9 cellular contexts compared by ENCODE assay signal in genomic region chrX:153474718-153475117, GRCh38. TPM values are rescaled to one million over a fixed set of nuclear protein-coding genes. Genes with fewer than 3 reads are reported as not detected.
DNase-seq lines count a peak whose midpoint lies in the region; ATAC-seq, FAIRE-seq and TF ChIP-seq lines count a peak whose summit lies in the region.
"Had no signal": no experiment of that assay in that cellular context is flagged by ENCODE, and none has a peak within 500 bp of the region (broad histone marks: within the 10 kb centered on the region; RNA-seq: fewer than 3 reads in every experiment).

No MANE protein-coding gene starts in this region.

- no peak overlapping the region for H3K4ac ChIP-seq in H1 (replicated peaks; ENCODE audit: insufficient read length, low read depth, low read length)

- H3K4me3 ChIP-seq in GM23338 (0 out of 2 replicates have a peak overlapping the region, but pooled peaks have one; percentile 23), H1 (ENCODE audit: extremely low read depth in 1 of 4, insufficient read depth in 2 of 4, low read depth in 3 of 4, low read length in 4 of 4) (peak overlapping the region in 1 of 4 experiments; percentile 40; a peak in 3 of 8 replicates), pancreas (peak overlapping the region in 2 of 4 donors; percentile 13 to 16), aorta (ENCODE audit: low read length in 2 of 2) (no peak overlapping the region)

- H4K8ac ChIP-seq in H1 (ENCODE audit: extremely low read depth, insufficient read depth, low read length), result no peak overlapping the region; the same call in 1 of the 2 replicates

- H3K18ac ChIP-seq in H1 (ENCODE audit: extremely low read depth, low read length), result no peak overlapping the region

- no peaks in the 10 kb centered on the region for H3K9me3 ChIP-seq in H1 (ENCODE audit: insufficient read depth in 2 of 2, low read depth in 1 of 2, low read length in 1 of 2)
- H3K9me3 ChIP-seq in pancreas, result no peaks in the 10 kb centered on the region
- H3K9me3 ChIP-seq in aorta (ENCODE audit: control insufficient read depth, low read length), result no peaks in the 10 kb centered on the region

- no peak overlapping the region for H2BK5ac ChIP-seq in H1 (ENCODE audit: low read depth, low read length)

- no peak overlapping the region for H2BK12ac ChIP-seq in H1 (ENCODE audit: low read depth, low read length)

- H4K5ac ChIP-seq in H1 (ENCODE audit: insufficient read length, low read depth, low read length), result no peak overlapping the region

- TF ChIP-seq CTCF in GM23338 (conservative IDR thresholded peaks at IDR 0.05; ENCODE audit: low read depth in 2 of 2) (no peak), H1 (IDR thresholded peaks at IDR 0.05; ENCODE audit: control extremely low read depth in 1 of 3, insufficient read depth in 1 of 3, low read depth in 1 of 3, low read length in 3 of 3) (no peak), pancreas (IDR thresholded peaks at IDR 0.05) (no peak)

- H2BK120ac ChIP-seq in H1 (replicated peaks; ENCODE audit: low read depth, low read length), result no peak overlapping the region

- ATAC-seq in GM23338 (no peak), pancreas (peak in 2 of 4 donors; percentile 3 to 6), aorta (ENCODE audit: low FRiP score) (peak; percentile 30), GM18517 (IDR thresholded peaks at IDR 0.05; ENCODE audit: unreplicated experiment) (no peak), GM18520 (IDR thresholded peaks at IDR 0.05; ENCODE audit: unreplicated experiment) (no peak)

- no peaks in the 10 kb centered on the region; the same call in 2 of the 3 replicates for H3K9me3 Mint-ChIP-seq in GM23338
- H3K9me3 Mint-ChIP-seq in activated CD4-positive, alpha-beta T cell treated with anti-CD3 and anti-CD28 coated beads, Interleukin-2, amount 10 ng/mL, durations not matched to agents 7 days and 5 days, result no peaks in the 10 kb centered on the region

- H2AFZ ChIP-seq in GM23338 (no peak overlapping the region), H1 (ENCODE audit: low read length) (no peak overlapping the region)

- H3K27me3 Mint-ChIP-seq in GM23338 (ENCODE audit: insufficient read depth, low read depth, poor library complexity), result peaks cover 22% of the 10 kb centered on the region
- H3K27me3 Mint-ChIP-seq in activated CD4-positive, alpha-beta T cell treated with anti-CD3 and anti-CD28 coated beads, Interleukin-2, amount 10 ng/mL, durations not matched to agents 7 days and 5 days, result peaks cover 6% of the 10 kb centered on the region

- H4K91ac ChIP-seq in H1 (replicated peaks; ENCODE audit: insufficient read length, low read length), result no peak overlapping the region

- intact Hi-C loops in pancreas (cut with DNase I) (no loop called here), aorta (cut with DNase I) (no loop called here)

- no peak overlapping the region for H2BK15ac ChIP-seq in H1 (ENCODE audit: low read length)

- 0% methylated on average over 3 of the region's 59 CpGs; no CpG with 5 or more reads in 1 of the 2 experiments for WGBS in H1 (ENCODE audit: extremely low coverage in 1 of 2, insufficient coverage in 1 of 2, insufficient read length in 1 of 2, insufficient replicate concordance in 2 of 2, low coverage in 1 of 2, low lambda C conversion rate in 2 of 2, missing lambda C conversion rate in 1 of 2), 2 experiments
- WGBS in pancreas, 2 donors, result 1 to 26% methylated on average over 41 to 54 of the region's 59 CpGs
- WGBS in aorta, 2 donors, result 0 to 25% methylated on average over 33 to 59 of the region's 59 CpGs

- CTCF ChIA-PET in activated CD4-positive, alpha-beta T cell treated with anti-CD3 and anti-CD28 coated beads, Interleukin-2, amount 10 ng/mL, durations not matched to agents 7 days and 5 days (lab: Charles Lee), result no interaction called here
- CTCF ChIA-PET in H1 (lab: Charles Lee; ENCODE audit: partially characterized antibody), result interaction anchor here (1.2 kb wide), 1 partner anchor 20 kb away, joined by 3 read pairs; the partner anchor contains the start of gene BGN

- H4K20me1 ChIP-seq in GM23338 (replicated peaks; ENCODE audit: insufficient read depth) (no peaks in the 10 kb centered on the region), H1 (replicated peaks in 1 of 2; ENCODE audit: control insufficient read depth in 1 of 2, insufficient read depth in 2 of 2, low read length in 2 of 2) (peaks cover 0 to 1% of the 10 kb centered on the region in 2 experiments)

- POLR2A ChIA-PET in activated CD4-positive, alpha-beta T cell treated with anti-CD3 and anti-CD28 coated beads, Interleukin-2, amount 10 ng/mL, durations not matched to agents 7 days and 5 days (lab: Charles Lee), result no interaction called here
- POLR2A ChIA-PET in H1 (lab: Charles Lee; ENCODE audit: partially characterized antibody), result interaction anchor here (0.9 kb wide), 2 partner anchors 15 to 210 kb away, joined by 3 read pairs; no protein-coding TSS in a partner anchor

- no peak overlapping the region for H2AK5ac ChIP-seq in H1 (ENCODE audit: low read depth, low read length)

- H3K27ac Mint-ChIP-seq in GM23338, result no peak overlapping the region
- H3K27ac Mint-ChIP-seq in activated CD4-positive, alpha-beta T cell treated with anti-CD3 and anti-CD28 coated beads, Interleukin-2, amount 10 ng/mL, durations not matched to agents 7 days and 5 days, result no peak overlapping the region

- H3K4me1 ChIP-seq in GM23338 (ENCODE audit: insufficient read depth) (no peaks in the 10 kb centered on the region; the same call in 1 of the 2 replicates), H1 (replicated peaks in 1 of 4; ENCODE audit: control insufficient read depth in 3 of 4, insufficient read depth in 4 of 4, low read length in 3 of 4) (peaks cover 0 to 18% (median 5%) of the 10 kb centered on the region in 4 experiments; a peak in 3 of 7 replicates), pancreas (no peaks in the 10 kb centered on the region), aorta (ENCODE audit: control insufficient read depth in 1 of 2, insufficient read depth in 2 of 2, low read length in 2 of 2) (no peaks in the 10 kb centered on the region)

- no peak for TF ChIP-seq RAD21 in H1 (IDR thresholded peaks at IDR 0.05 in 1 of 2, conservative IDR thresholded peaks at IDR 0.05 in 1 of 2; ENCODE audit: low read depth in 2 of 2, low read length in 2 of 2)

- no peak overlapping the region for H3K56ac ChIP-seq in H1 (replicated peaks; ENCODE audit: insufficient read length, low read depth, low read length)

- DNase-seq in GM23338 (ENCODE audit: low spot score), result peak; percentile 59
- peak; percentile 12 for DNase-seq in activated CD4-positive, alpha-beta T cell treated with anti-CD3 and anti-CD28 coated beads, Interleukin-2, amount 10 ng/mL, durations not matched to agents 7 days and 5 days
- no peak for DNase-seq in H1 (ENCODE audit: low read depth in 1 of 2, low spot score in 2 of 2)
- peak in 5 of 6 donors; percentile 46 to 80 (median 54) for DNase-seq in pancreas
- peak; percentile 92 to 96 for DNase-seq in aorta
- DNase-seq in G401 (ENCODE audit: low spot score), result no peak

- H3K4me2 ChIP-seq in GM23338, result no peak overlapping the region
- H3K4me2 ChIP-seq in H1 (ENCODE audit: insufficient read depth in 1 of 2, low read depth in 2 of 2, low read length in 2 of 2), result peak overlapping the region; percentile 42 to 49; a peak in 2 of 4 replicates

- in situ Hi-C loops in G401 (cut with HindIII; ENCODE audit: low sequenced_read_pairs), result no loop called here

- no peaks in the 10 kb centered on the region for H3K36me3 ChIP-seq in GM23338 (ENCODE audit: insufficient read depth)
- H3K36me3 ChIP-seq in H1 (ENCODE audit: control insufficient read depth in 2 of 4, insufficient read depth in 4 of 4, low read length in 3 of 4), result no peaks in the 10 kb centered on the region
- no peaks in the 10 kb centered on the region for H3K36me3 ChIP-seq in pancreas
- H3K36me3 ChIP-seq in aorta (ENCODE audit: control insufficient read depth in 1 of 2, insufficient read depth in 2 of 2, low read length in 1 of 2), result no peaks in the 10 kb centered on the region

- H2BK20ac ChIP-seq in H1 (ENCODE audit: low read length), result no peak overlapping the region

- FAIRE-seq in H1 (lab: Jason Lieb, UNC) (no peak), pancreas (lab: Jason Lieb, UNC) (no peak)
- FAIRE-seq: colon had no signal

- H3K79me2 ChIP-seq in GM23338 (replicated peaks; ENCODE audit: insufficient read depth) (no peaks in the 10 kb centered on the region), H1 (ENCODE audit: control insufficient read depth in 1 of 2, insufficient read depth in 2 of 2, low read length in 2 of 2) (peaks cover 0 to 2% of the 10 kb centered on the region in 2 experiments; a peak in 1 of 4 replicates)

- no peaks in the 10 kb centered on the region for H3K79me1 ChIP-seq in H1 (ENCODE audit: low read depth, low read length)

- peaks cover 2% of the 10 kb centered on the region; the same call in 1 of the 2 replicates for H3K23me2 ChIP-seq in H1 (ENCODE audit: low read depth, low read length)

- TF ChIP-seq EP300 in H1 (IDR thresholded peaks at IDR 0.05; ENCODE audit: borderline replicate concordance in 1 of 2, low read depth in 2 of 2, low read length in 2 of 2), result no peak

- H3K4me1 Mint-ChIP-seq in GM23338, result peaks cover 17% of the 10 kb centered on the region; the same call in 2 of the 3 replicates
- peaks cover 13% of the 10 kb centered on the region for H3K4me1 Mint-ChIP-seq in activated CD4-positive, alpha-beta T cell treated with anti-CD3 and anti-CD28 coated beads, Interleukin-2, amount 10 ng/mL, durations not matched to agents 7 days and 5 days

- no peak for TF ChIP-seq POLR2A in H1 (IDR thresholded peaks at IDR 0.05; ENCODE audit: control extremely low read depth in 1 of 2, low read depth in 2 of 2, low read length in 2 of 2)

- H3F3A ChIP-seq in GM23338 (replicated peaks; ENCODE audit: low read depth), result no peaks in the 10 kb centered on the region

- H3K23ac ChIP-seq in H1 (ENCODE audit: insufficient read length), result no peak overlapping the region

- no peak overlapping the region for H3K4me3 Mint-ChIP-seq in GM23338
- H3K4me3 Mint-ChIP-seq in activated CD4-positive, alpha-beta T cell treated with anti-CD3 and anti-CD28 coated beads, Interleukin-2, amount 10 ng/mL, durations not matched to agents 7 days and 5 days, result no peak overlapping the region

- no peaks in the 10 kb centered on the region for H3K9me2 ChIP-seq in GM23338 (ENCODE audit: insufficient read depth)

- no peak overlapping the region for H3K27ac ChIP-seq in GM23338 (ENCODE audit: low read depth)
- no peak overlapping the region for H3K27ac ChIP-seq in H1 (ENCODE audit: low read depth, low read length)
- H3K27ac ChIP-seq in pancreas, result no peak overlapping the region
- peak overlapping the region in 1 of 2 donors; percentile 89 for H3K27ac ChIP-seq in aorta (ENCODE audit: low read depth in 1 of 2, low read length in 2 of 2)

- H3K36me3 Mint-ChIP-seq in GM23338 (ENCODE audit: low read depth), result no peaks in the 10 kb centered on the region
- H3K36me3 Mint-ChIP-seq in activated CD4-positive, alpha-beta T cell treated with anti-CD3 and anti-CD28 coated beads, Interleukin-2, amount 10 ng/mL, durations not matched to agents 7 days and 5 days (ENCODE audit: low read depth), result no peaks in the 10 kb centered on the region

- H3K9ac ChIP-seq in H1 (replicated peaks in 1 of 4; ENCODE audit: extremely low read depth in 1 of 4, low read depth in 3 of 4, low read length in 3 of 4), result no peak overlapping the region

- no peak overlapping the region for H3K14ac ChIP-seq in H1 (ENCODE audit: insufficient read length)

- peaks cover 15% of the 10 kb centered on the region for H3K27me3 ChIP-seq in GM23338 (ENCODE audit: insufficient read depth)
- peaks cover 5 to 24% (median 18%) of the 10 kb centered on the region in 4 experiments; a peak in 6 of 7 replicates for H3K27me3 ChIP-seq in H1 (replicated peaks in 1 of 4; ENCODE audit: control insufficient read depth in 3 of 4, extremely low read depth in 1 of 4, insufficient read depth in 3 of 4, low read length in 3 of 4)
- H3K27me3 ChIP-seq in pancreas, result no peaks in the 10 kb centered on the region
- no peaks in the 10 kb centered on the region for H3K27me3 ChIP-seq in aorta (ENCODE audit: control insufficient read depth in 1 of 2, insufficient read depth in 2 of 2, low read length in 1 of 2)

RNA-seq across cellular contexts. Expression of gene HAUS7, which starts 4.3 kb away (rescaled TPM):
- 48.8 and 59.8 TPM in 2 replicates for total RNA-seq in GM23338 (2014; rRNA removed; shearing (Covaris generic))
- polyA plus RNA-seq in GM23338 (2016; fragmentation: Nextera tagmentation; extraction: Ambion mirVana), result 77.9 and 78.8 TPM in 2 replicates
- total RNA-seq in activated CD4-positive, alpha-beta T cell treated with anti-CD3 and anti-CD28 coated beads, Interleukin-2, amount 10 ng/mL, durations not matched to agents 7 days and 5 days, result 10 to 100 TPM; 37.6 to 45.9 TPM
- total RNA-seq in H1 (2021; fragmentation: NEBNext Ultra II Directional; extraction: Animal tissue kit (Norgen Biotek cat#: 25700)), result 53.4 and 54.0 TPM in 2 replicates
- polyA plus RNA-seq in H1 (2011; rRNA removed), result 45.4 and 56.9 TPM in 2 replicates
- 55.1 TPM for polyA plus RNA-seq in H1 (2011; cell fraction: cytosol; rRNA removed)
- 89.9 TPM for polyA plus RNA-seq in H1 (2011; cell fraction: nucleus; rRNA removed)
- polyA plus RNA-seq in H1 (2012, experiment 1 of 2), result 22.9 to 64.8 TPM (median 56.1 TPM) in 4 replicates
- 50.9 TPM for polyA plus RNA-seq in H1 (2012, experiment 2 of 2)
- 30.3 TPM for polyA plus RNA-seq in H1 (2013, experiment 1 of 2)
- polyA plus RNA-seq in H1 (2013, experiment 2 of 2), result 32.6 TPM
- 30.5 and 30.6 TPM in 2 replicates for polyA minus RNA-seq in H1 (2011; rRNA and poly(A)+ RNA removed)
- polyA minus RNA-seq in H1 (2011; cell fraction: cytosol; rRNA and poly(A)+ RNA removed), result 20.8 TPM
- polyA minus RNA-seq in H1 (2011; cell fraction: nucleus; rRNA and poly(A)+ RNA removed), result 17.5 TPM
- total RNA-seq in pancreas, result 10 to 100 TPM in 1 of 6 donors, 1 to 10 TPM in 5; 4.9 to 12.0 (median 8.7) TPM
- 10 to 100 TPM; 37.6 to 44.1 TPM for polyA plus RNA-seq in pancreas
- 10 to 100 TPM; 34.6 to 76.0 TPM for total RNA-seq in aorta
- polyA plus RNA-seq in aorta, result 100 to 1,000 TPM in 1 of 2 donors, 10 to 100 TPM in 1; 33.1 to 686 TPM
- total RNA-seq in G401 (2014; rRNA removed; shearing (Covaris generic)), result 50.8 and 63.6 TPM in 2 replicates

RNA-seq across cellular contexts. Expression of gene BGN, which starts 20.1 kb away (rescaled TPM):
- total RNA-seq in GM23338 (2014; rRNA removed; shearing (Covaris generic)), result 0.23 and 0.87 TPM in 2 replicates
- 0.71 and 1.8 TPM in 2 replicates for polyA plus RNA-seq in GM23338 (2016; fragmentation: Nextera tagmentation; extraction: Ambion mirVana)
- not detected for total RNA-seq in activated CD4-positive, alpha-beta T cell treated with anti-CD3 and anti-CD28 coated beads, Interleukin-2, amount 10 ng/mL, durations not matched to agents 7 days and 5 days
- 2.1 and 2.4 TPM in 2 replicates for total RNA-seq in H1 (2021; fragmentation: NEBNext Ultra II Directional; extraction: Animal tissue kit (Norgen Biotek cat#: 25700))
- 1.8 and 2.7 TPM in 2 replicates for polyA plus RNA-seq in H1 (2011; rRNA removed)
- 0.84 TPM for polyA plus RNA-seq in H1 (2011; cell fraction: cytosol; rRNA removed)
- polyA plus RNA-seq in H1 (2011; cell fraction: nucleus; rRNA removed), result 1.7 TPM
- 2.0 to 4.0 TPM (median 2.9 TPM) in 4 replicates for polyA plus RNA-seq in H1 (2012, experiment 1 of 2)
- polyA plus RNA-seq in H1 (2012, experiment 2 of 2), result 3.3 TPM
- polyA plus RNA-seq in H1 (2013, experiment 1 of 2), result 9.6 TPM
- polyA plus RNA-seq in H1 (2013, experiment 2 of 2), result 9.3 TPM
- polyA minus RNA-seq in H1 (2011; rRNA and poly(A)+ RNA removed), result 0.95 and 1.4 TPM in 2 replicates
- 2.4 TPM for polyA minus RNA-seq in H1 (2011; cell fraction: cytosol; rRNA and poly(A)+ RNA removed)
- 1.6 TPM for polyA minus RNA-seq in H1 (2011; cell fraction: nucleus; rRNA and poly(A)+ RNA removed)
- 100 to 1,000 TPM in 1 of 6 donors, 10 to 100 TPM in 2, 1 to 10 TPM in 3; 4.0 to 113 (median 15.0) TPM for total RNA-seq in pancreas
- polyA plus RNA-seq in pancreas, result 10 to 100 TPM; 20.2 to 24.5 TPM
- 1,000 to 10,000 TPM; 1,297 to 2,306 TPM for total RNA-seq in aorta
- polyA plus RNA-seq in aorta, result 1,000 to 10,000 TPM; 1,177 to 3,171 TPM
- not detected in 2 replicates for total RNA-seq in G401 (2014; rRNA removed; shearing (Covaris generic))

RNA-seq across cellular contexts. Expression of gene TREX2, which starts 28.9 kb away (rescaled TPM):
- 1.7 and 4.6 TPM in 2 replicates for total RNA-seq in GM23338 (2014; rRNA removed; shearing (Covaris generic))
- polyA plus RNA-seq in GM23338 (2016; fragmentation: Nextera tagmentation; extraction: Ambion mirVana), result 0.28 and 0.81 TPM in 2 replicates
- 1 to 10 TPM; 3.0 to 3.4 TPM for total RNA-seq in activated CD4-positive, alpha-beta T cell treated with anti-CD3 and anti-CD28 coated beads, Interleukin-2, amount 10 ng/mL, durations not matched to agents 7 days and 5 days
- total RNA-seq in H1 (2021; fragmentation: NEBNext Ultra II Directional; extraction: Animal tissue kit (Norgen Biotek cat#: 25700)), result 0.69 and 0.71 TPM in 2 replicates
- 0.80 and 1.5 TPM in 2 replicates for polyA plus RNA-seq in H1 (2011; rRNA removed)
- polyA plus RNA-seq in H1 (2011; cell fraction: cytosol; rRNA removed), result 0.79 TPM
- polyA plus RNA-seq in H1 (2011; cell fraction: nucleus; rRNA removed), result 4.4 TPM
- polyA plus RNA-seq in H1 (2012, experiment 1 of 2), result 0.30 to 0.61 TPM (median 0.49 TPM) in 4 replicates
- 0.68 TPM for polyA plus RNA-seq in H1 (2012, experiment 2 of 2)
- 0.39 TPM for polyA plus RNA-seq in H1 (2013, experiment 1 of 2)
- 0.31 TPM for polyA plus RNA-seq in H1 (2013, experiment 2 of 2)
- 0.22 and 0.38 TPM in 2 replicates for polyA minus RNA-seq in H1 (2011; rRNA and poly(A)+ RNA removed)
- polyA minus RNA-seq in H1 (2011; cell fraction: cytosol; rRNA and poly(A)+ RNA removed), result 2.0 TPM
- polyA minus RNA-seq in H1 (2011; cell fraction: nucleus; rRNA and poly(A)+ RNA removed), result 5.1 TPM
- under 1 TPM in 5 of 6 donors, not detected in 1; 0.19 to 0.59 (median 0.37) TPM for total RNA-seq in pancreas
- under 1 TPM; 0.89 to 0.91 TPM for polyA plus RNA-seq in pancreas
- total RNA-seq in aorta, result 1 to 10 TPM; 1.4 to 4.5 TPM
- 10 to 100 TPM in 1 of 2 donors, not detected in 1; 39.1 TPM for polyA plus RNA-seq in aorta
- total RNA-seq in G401 (2014; rRNA removed; shearing (Covaris generic)), result not detected in 2 replicates

RNA-seq across cellular contexts. Expression of gene ATP2B3, which starts 42.7 kb away (rescaled TPM):
- 0.17 and 0.54 TPM in 2 replicates for total RNA-seq in GM23338 (2014; rRNA removed; shearing (Covaris generic))
- 0.09 TPM in 1 of 2 replicates, not detected in the other for polyA plus RNA-seq in GM23338 (2016; fragmentation: Nextera tagmentation; extraction: Ambion mirVana)
- under 1 TPM in 1 of 2 experiments, not detected in 1; 0.05 TPM for total RNA-seq in activated CD4-positive, alpha-beta T cell treated with anti-CD3 and anti-CD28 coated beads, Interleukin-2, amount 10 ng/mL, durations not matched to agents 7 days and 5 days
- total RNA-seq in H1 (2021; fragmentation: NEBNext Ultra II Directional; extraction: Animal tissue kit (Norgen Biotek cat#: 25700)), result 0.15 and 0.19 TPM in 2 replicates
- polyA plus RNA-seq in H1 (2011; rRNA removed), result 0.14 and 0.24 TPM in 2 replicates
- 0.12 TPM for polyA plus RNA-seq in H1 (2011; cell fraction: cytosol; rRNA removed)
- polyA plus RNA-seq in H1 (2011; cell fraction: nucleus; rRNA removed), result 0.83 TPM
- polyA plus RNA-seq in H1 (2012, experiment 1 of 2), result 0.28 to 0.56 TPM (median 0.32 TPM) in 4 replicates
- 0.14 TPM for polyA plus RNA-seq in H1 (2012, experiment 2 of 2)
- polyA plus RNA-seq in H1 (2013, experiment 1 of 2), result 0.26 TPM
- polyA plus RNA-seq in H1 (2013, experiment 2 of 2), result 0.26 TPM
- polyA minus RNA-seq in H1 (2011; rRNA and poly(A)+ RNA removed), result 0.24 and 0.25 TPM in 2 replicates
- not detected for polyA minus RNA-seq in H1 (2011; cell fraction: cytosol; rRNA and poly(A)+ RNA removed)
- polyA minus RNA-seq in H1 (2011; cell fraction: nucleus; rRNA and poly(A)+ RNA removed), result 0.10 TPM
- under 1 TPM in 4 of 6 donors, not detected in 2; 0.03 to 0.06 (median 0.04) TPM for total RNA-seq in pancreas
- polyA plus RNA-seq in pancreas, result under 1 TPM; 0.04 to 0.12 TPM
- total RNA-seq in aorta, result under 1 TPM; 0.19 to 0.27 TPM
- under 1 TPM in 1 of 2 donors, not detected in 1; 0.20 TPM for polyA plus RNA-seq in aorta
- not detected in 2 replicates for total RNA-seq in G401 (2014; rRNA removed; shearing (Covaris generic))

Comparison
In these comparisons a context has a peak if more than half of its experiments do, and no peak if none do; other contexts are left out.
1. DNase-seq: peak in GM23338 (single experiment), activated CD4-positive, alpha-beta T cell treated with anti-CD3 and anti-CD28 coated beads, Interleukin-2, amount 10 ng/mL, durations not matched to agents 7 days and 5 days (single experiment), pancreas (5 of 6) and aorta (2 of 2); none in H1 (0 of 2) and G401 (single experiment).
2. RNA of gene BGN, which starts 20.1 kb away (total RNA-seq): 1,297 to 2,306 TPM in aorta; 4.0 to 113 TPM in pancreas, 2.1 to 2.4 TPM in H1, 0.23 to 0.87 TPM in GM23338, not detected in activated CD4-positive, alpha-beta T cell treated with anti-CD3 and anti-CD28 coated beads, Interleukin-2, amount 10 ng/mL, durations not matched to agents 7 days and 5 days and not detected in G401; every median in the first group is over 10 times any median in the second.